In the genomic region with DNA sequence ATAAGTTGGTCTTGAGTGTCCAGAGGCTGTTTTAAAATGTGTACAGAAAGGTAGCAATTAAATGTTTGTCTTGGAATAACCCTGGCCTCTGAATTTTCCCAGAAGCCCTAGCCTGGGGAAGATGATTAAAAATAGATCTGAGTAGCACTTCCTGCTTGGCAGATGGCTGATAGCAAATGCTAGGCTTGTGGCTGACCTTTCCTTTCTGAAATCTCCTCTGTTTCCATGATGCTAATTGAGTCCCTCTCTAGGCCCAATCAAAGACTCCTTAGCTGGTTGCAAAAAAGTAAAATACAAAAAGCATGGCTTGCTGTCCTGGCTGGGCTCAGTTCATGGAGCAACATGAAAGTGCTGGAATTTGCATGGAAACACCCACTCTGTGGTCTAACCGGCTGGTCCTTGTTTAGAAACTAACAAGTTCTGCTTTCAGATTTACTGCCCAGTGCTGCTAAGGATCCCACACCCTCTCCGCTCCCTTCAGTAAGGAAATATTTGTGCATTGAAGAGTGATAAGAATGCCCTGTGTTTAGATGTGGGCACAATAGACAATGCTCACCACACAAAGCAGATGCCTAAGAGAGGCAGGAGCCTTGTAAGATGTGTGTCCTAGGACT, we compare ENCODE assay signal across 8 cellular contexts. TPM values are rescaled to one million over a fixed set of nuclear protein-coding genes. Genes with fewer than 3 reads are reported as not detected.
DNase-seq lines count a peak whose midpoint lies in the region; ATAC-seq and TF ChIP-seq lines count a peak whose summit lies in the region.

No MANE protein-coding gene starts in this region.

- no peaks in the 10 kb centered on the region for H3K27me3 ChIP-seq in HL-60 (ENCODE audit: insufficient read depth, poor library complexity, severe bottlenecking)
- no peaks in the 10 kb centered on the region for H3K27me3 ChIP-seq in SJCRH30

- POLR2A ChIA-PET in activated naive CD8-positive, alpha-beta T cell treated with anti-CD3 and anti-CD28 coated beads, Interleukin-2, amount 10 ng/mL, durations not matched to agents 7 days and 5 days (lab: Charles Lee) = interaction anchor here (1.8 to 4.5 kb wide), 2 partner anchors 8 to 10 kb away, joined by 7 to 21 read pairs; no protein-coding TSS in a partner anchor

- H3K4me3 ChIP-seq in HL-60 (replicated peaks; ENCODE audit: insufficient read depth, low read length) (no peak overlapping the region), SJCRH30 (no peak overlapping the region)

- H3K9me3 ChIP-seq in SJCRH30 (replicated peaks) = no peaks in the 10 kb centered on the region

- H3K27ac ChIP-seq in HL-60 (replicated peaks) (peak overlapping the region; percentile 44), SJCRH30 (no peak overlapping the region)

- TF ChIP-seq CTCF in HL-60 (IDR thresholded peaks at IDR 0.05; ENCODE audit: insufficient read depth, low read length) = no peak

- H3K36me3 ChIP-seq in SJCRH30 = no peaks in the 10 kb centered on the region

- peaks cover 6% of the 10 kb centered on the region for H3K9me3 Mint-ChIP-seq in activated CD4-positive, alpha-beta T cell treated with anti-CD3 and anti-CD28 coated beads, Interleukin-2, amount 10 ng/mL, durations not matched to agents 24 days and 14 days
- no peaks in the 10 kb centered on the region for H3K9me3 Mint-ChIP-seq in activated naive CD8-positive, alpha-beta T cell treated with anti-CD3 and anti-CD28 coated beads, Interleukin-2, amount 10 ng/mL, durations not matched to agents 7 days and 5 days
- H3K9me3 Mint-ChIP-seq in stimulated activated naive B cell treated with anti-CD40 and anti-IgM and Interleukin-4, amounts not matched to agents 10 μg/mL and 1 μg/mL and 100 μg/mL, for 72 hours = no peaks in the 10 kb centered on the region

- no peaks in the 10 kb centered on the region for H3K27me3 Mint-ChIP-seq in activated CD4-positive, alpha-beta T cell treated with anti-CD3 and anti-CD28 coated beads, Interleukin-2, amount 10 ng/mL, durations not matched to agents 24 days and 14 days
- H3K27me3 Mint-ChIP-seq in activated naive CD8-positive, alpha-beta T cell treated with anti-CD3 and anti-CD28 coated beads, Interleukin-2, amount 10 ng/mL, durations not matched to agents 7 days and 5 days = no peaks in the 10 kb centered on the region
- H3K27me3 Mint-ChIP-seq in stimulated activated naive B cell treated with anti-CD40 and anti-IgM and Interleukin-4, amounts not matched to agents 10 μg/mL and 1 μg/mL and 100 μg/mL, for 72 hours = no peaks in the 10 kb centered on the region

- DNase-seq in activated CD4-positive, alpha-beta T cell treated with anti-CD3 and anti-CD28 coated beads, Interleukin-2, amount 10 ng/mL, durations not matched to agents 24 days and 14 days = no peak
- DNase-seq in activated CD4-positive, alpha-beta T cell treated with anti-CD3 and anti-CD28 coated beads for 1 hour = no peak
- DNase-seq in HL-60 (ENCODE audit: low read depth in 1 of 2, low spot score in 1 of 2) (peak; percentile 39 to 71), iris pigment epithelial cell (ENCODE audit: low read depth) (peak; percentile 85), COR-L47 (lab: John Stamatoyannopoulos, UW) (no peak), SJCRH30 (no peak)
- DNase-seq in activated naive CD8-positive, alpha-beta T cell treated with anti-CD3 and anti-CD28 coated beads, Interleukin-2, amount 10 ng/mL, durations not matched to agents 7 days and 5 days = no peak
- DNase-seq in stimulated activated naive B cell treated with anti-CD40 and anti-IgM and Interleukin-4, amounts not matched to agents 10 μg/mL and 1 μg/mL and 100 μg/mL, for 72 hours = peak; percentile 13

- intact Hi-C loops in activated CD4-positive, alpha-beta T cell treated with anti-CD3 and anti-CD28 coated beads, Interleukin-2, amount 10 ng/mL, durations not matched to agents 24 days and 14 days (cut with micrococcal nuclease) = loop anchor here (2.0 kb wide), 1 partner anchor 55 kb away; no protein-coding TSS in a partner anchor

- peaks cover 26% of the 10 kb centered on the region for H3K4me1 ChIP-seq in SJCRH30

- peaks cover 9% of the 10 kb centered on the region for H3K36me3 Mint-ChIP-seq in activated CD4-positive, alpha-beta T cell treated with anti-CD3 and anti-CD28 coated beads, Interleukin-2, amount 10 ng/mL, durations not matched to agents 24 days and 14 days (ENCODE audit: low read depth)
- peaks cover 13% of the 10 kb centered on the region for H3K36me3 Mint-ChIP-seq in activated naive CD8-positive, alpha-beta T cell treated with anti-CD3 and anti-CD28 coated beads, Interleukin-2, amount 10 ng/mL, durations not matched to agents 7 days and 5 days
- H3K36me3 Mint-ChIP-seq in stimulated activated naive B cell treated with anti-CD40 and anti-IgM and Interleukin-4, amounts not matched to agents 10 μg/mL and 1 μg/mL and 100 μg/mL, for 72 hours = no peaks in the 10 kb centered on the region

- H3K4me1 Mint-ChIP-seq in activated CD4-positive, alpha-beta T cell treated with anti-CD3 and anti-CD28 coated beads, Interleukin-2, amount 10 ng/mL, durations not matched to agents 24 days and 14 days = peaks cover 63% of the 10 kb centered on the region
- H3K4me1 Mint-ChIP-seq in activated naive CD8-positive, alpha-beta T cell treated with anti-CD3 and anti-CD28 coated beads, Interleukin-2, amount 10 ng/mL, durations not matched to agents 7 days and 5 days = peaks cover 57% of the 10 kb centered on the region
- peaks cover 61 to 89% of the 10 kb centered on the region in 2 donors for H3K4me1 Mint-ChIP-seq in stimulated activated naive B cell treated with anti-CD40 and anti-IgM and Interleukin-4, amounts not matched to agents 10 μg/mL and 1 μg/mL and 100 μg/mL, for 72 hours

- H3K4me3 Mint-ChIP-seq in activated CD4-positive, alpha-beta T cell treated with anti-CD3 and anti-CD28 coated beads, Interleukin-2, amount 10 ng/mL, durations not matched to agents 24 days and 14 days = peak overlapping the region; percentile 55
- peak overlapping the region; percentile 13 for H3K4me3 Mint-ChIP-seq in activated naive CD8-positive, alpha-beta T cell treated with anti-CD3 and anti-CD28 coated beads, Interleukin-2, amount 10 ng/mL, durations not matched to agents 7 days and 5 days
- H3K4me3 Mint-ChIP-seq in stimulated activated naive B cell treated with anti-CD40 and anti-IgM and Interleukin-4, amounts not matched to agents 10 μg/mL and 1 μg/mL and 100 μg/mL, for 72 hours = peak overlapping the region; percentile 58 to 62

- peak; percentile 28 for ATAC-seq in activated naive CD8-positive, alpha-beta T cell treated with anti-CD3 and anti-CD28 coated beads, Interleukin-2, amount 10 ng/mL, durations not matched to agents 7 days and 5 days (ENCODE audit: low read depth)
- peak; percentile 58 to 64 for ATAC-seq in stimulated activated naive B cell treated with anti-CD40 and anti-IgM and Interleukin-4, amounts not matched to agents 10 μg/mL and 1 μg/mL and 100 μg/mL, for 72 hours (replicated peaks)

- H3K27ac Mint-ChIP-seq in activated CD4-positive, alpha-beta T cell treated with anti-CD3 and anti-CD28 coated beads, Interleukin-2, amount 10 ng/mL, durations not matched to agents 24 days and 14 days = peak overlapping the region; percentile 87
- peak overlapping the region; percentile 63 for H3K27ac Mint-ChIP-seq in activated naive CD8-positive, alpha-beta T cell treated with anti-CD3 and anti-CD28 coated beads, Interleukin-2, amount 10 ng/mL, durations not matched to agents 7 days and 5 days
- peak overlapping the region; percentile 89 for H3K27ac Mint-ChIP-seq in stimulated activated naive B cell treated with anti-CD40 and anti-IgM and Interleukin-4, amounts not matched to agents 10 μg/mL and 1 μg/mL and 100 μg/mL, for 72 hours

RNA-seq across cellular contexts. Expression of gene YPEL2, which starts 40.8 kb away (rescaled TPM):
- 6.2 and 7.0 TPM in 2 replicates for total RNA-seq in activated CD4-positive, alpha-beta T cell treated with anti-CD3 and anti-CD28 coated beads, Interleukin-2, amount 10 ng/mL, durations not matched to agents 24 days and 14 days
- 10 to 100 TPM; 24.0 to 25.3 TPM for total RNA-seq in activated naive CD8-positive, alpha-beta T cell treated with anti-CD3 and anti-CD28 coated beads, Interleukin-2, amount 10 ng/mL, durations not matched to agents 7 days and 5 days
- 1.6 and 1.8 TPM in 2 replicates for total RNA-seq in SJCRH30 (2014; rRNA removed; shearing (Covaris generic))

Comparison
In these comparisons a context has a peak if more than half of its experiments do, and no peak if none do; other contexts are left out.
1. DNase-seq: peak in HL-60 (2 of 2), iris pigment epithelial cell (single experiment) and stimulated activated naive B cell treated with anti-CD40 and anti-IgM and Interleukin-4, amounts not matched to agents 10 μg/mL and 1 μg/mL and 100 μg/mL, for 72 hours (single experiment); none in activated CD4-positive, alpha-beta T cell treated with anti-CD3 and anti-CD28 coated beads, Interleukin-2, amount 10 ng/mL, durations not matched to agents 24 days and 14 days (single experiment), activated CD4-positive, alpha-beta T cell treated with anti-CD3 and anti-CD28 coated beads for 1 hour (single experiment), activated naive CD8-positive, alpha-beta T cell treated with anti-CD3 and anti-CD28 coated beads, Interleukin-2, amount 10 ng/mL, durations not matched to agents 7 days and 5 days (single experiment), COR-L47 (single experiment) and SJCRH30 (0 of 2).
2. Peak in every context shown above with its lines, with median percentiles within 50 percentile points of each other: H3K27ac Mint-ChIP-seq and H3K4me3 Mint-ChIP-seq.